Comparison of ENCODE assay signal across 10 cellular contexts in the genomic region with DNA sequence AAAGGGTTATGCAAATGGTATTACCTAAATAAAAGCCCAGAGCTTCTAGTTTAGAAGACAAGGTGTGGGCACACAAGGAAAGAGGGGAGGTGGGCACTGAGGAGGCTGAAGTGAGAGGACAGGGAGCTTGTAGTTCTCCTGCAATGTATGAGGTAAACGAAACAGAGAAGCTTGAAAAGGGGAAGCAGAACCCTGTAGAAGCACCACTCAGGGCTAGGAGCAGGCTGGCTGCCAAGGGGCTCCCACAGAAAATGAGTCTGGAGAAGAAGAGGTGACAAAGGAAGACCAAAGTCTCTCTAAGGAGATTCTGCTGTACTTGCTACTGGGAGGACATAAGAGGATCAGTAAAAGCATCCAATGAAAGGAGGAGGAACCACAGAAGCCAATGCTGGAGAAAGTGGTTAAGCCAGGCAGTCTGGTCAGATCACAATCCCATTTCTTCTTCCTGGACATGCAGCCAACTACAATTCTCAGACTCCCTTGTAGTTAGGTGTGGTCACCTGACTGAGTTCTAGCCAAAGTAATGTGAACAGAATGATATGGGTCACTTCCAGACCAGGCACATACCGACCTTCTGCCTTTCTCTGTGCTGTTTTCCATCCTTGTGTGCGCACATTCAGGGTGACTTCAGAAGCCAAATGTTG.
A peak's percentile ranks its signal among the peaks of the same experiment; 100 is the strongest.
DNase-seq lines count a peak whose midpoint lies in the region; ATAC-seq and TF ChIP-seq lines count a peak whose summit lies in the region.
"Had no signal": no experiment of that assay in that cellular context is flagged by ENCODE, and none has a peak within 500 bp of the region (broad histone marks: within the 10 kb centered on the region; RNA-seq: fewer than 3 reads in every experiment).

No MANE protein-coding gene starts in this region.

- H3K27me3 Mint-ChIP-seq in activated naive CD8-positive, alpha-beta T cell treated with anti-CD3 and anti-CD28 coated beads, Interleukin-2, amount 50 U/mL, for 24 hours, result no peaks in the 10 kb centered on the region

- H3K27ac Mint-ChIP-seq in activated naive CD8-positive, alpha-beta T cell treated with anti-CD3 and anti-CD28 coated beads, Interleukin-2, amount 50 U/mL, for 24 hours, result no peak overlapping the region

- H3K4me3 Mint-ChIP-seq in activated naive CD8-positive, alpha-beta T cell treated with anti-CD3 and anti-CD28 coated beads, Interleukin-2, amount 50 U/mL, for 24 hours, result no peak overlapping the region

- TF ChIP-seq POLR2A in body of pancreas (IDR thresholded peaks at IDR 0.05) (peak in 2 of 3 donors; percentile 14 to 40), sigmoid colon (IDR thresholded peaks at IDR 0.05) (no peak)

- H3K27ac ChIP-seq in body of pancreas (peak overlapping the region; percentile 23 to 89 (median 88)), sigmoid colon (no peak overlapping the region)

- TF ChIP-seq RAD21 in Ishikawa (IDR thresholded peaks at IDR 0.05; ENCODE audit: low read depth), result no peak

- H3K4me3 ChIP-seq in body of pancreas, result no peak overlapping the region
- no peak overlapping the region for H3K4me3 ChIP-seq in sigmoid colon

- peaks cover 64% of the 10 kb centered on the region for H3K4me1 ChIP-seq in body of pancreas
- no peaks in the 10 kb centered on the region for H3K4me1 ChIP-seq in sigmoid colon

- H3K9me3 Mint-ChIP-seq in activated naive CD8-positive, alpha-beta T cell treated with anti-CD3 and anti-CD28 coated beads, Interleukin-2, amount 50 U/mL, for 24 hours, result no peaks in the 10 kb centered on the region

- TF ChIP-seq EP300 in Ishikawa (IDR thresholded peaks at IDR 0.05; ENCODE audit: borderline replicate concordance) (no peak), sigmoid colon (IDR thresholded peaks at IDR 0.05) (no peak)

- H3K36me3 ChIP-seq in body of pancreas (replicated peaks in 1 of 2; ENCODE audit: insufficient read depth in 1 of 2, low read depth in 2 of 2) (no peaks in the 10 kb centered on the region), sigmoid colon (no peaks in the 10 kb centered on the region)

- H3K9me3 ChIP-seq in body of pancreas (no peaks in the 10 kb centered on the region), sigmoid colon (no peaks in the 10 kb centered on the region)

- intact Hi-C loops in body of pancreas (cut with DNase I), result no loop called here
- intact Hi-C loops in sigmoid colon (cut with DNase I), result no loop called here

- no peaks in the 10 kb centered on the region for H3K36me3 Mint-ChIP-seq in activated naive CD8-positive, alpha-beta T cell treated with anti-CD3 and anti-CD28 coated beads, Interleukin-2, amount 50 U/mL, for 24 hours (ENCODE audit: low read depth)

- peak; percentile 58 for ATAC-seq in GM19395 (IDR thresholded peaks at IDR 0.05; ENCODE audit: unreplicated experiment)
- peak; percentile 82 for ATAC-seq in body of pancreas
- ATAC-seq in HG02938 (IDR thresholded peaks at IDR 0.05; ENCODE audit: unreplicated experiment), result no peak
- no peak for ATAC-seq in activated naive CD8-positive, alpha-beta T cell treated with anti-CD3 and anti-CD28 coated beads, Interleukin-2, amount 50 U/mL, for 24 hours

- DNase-seq in body of pancreas (peak; percentile 58 to 86 (median 72)), sigmoid colon (peak; percentile 69), NCI-H2081 treated with DMSO at 0.1 percent for 48 hours (lab: John Stamatoyannopoulos, UW) (no peak)
- DNase-seq in stimulated activated CD4-positive, alpha-beta T cell treated with anti-CD3 and anti-CD28 coated beads, Interleukin-2, amount 100 ng/mL, for 48 hours, result no peak
- DNase-seq in activated naive CD8-positive, alpha-beta T cell treated with anti-CD3 and anti-CD28 coated beads, Interleukin-2, amount 50 U/mL, for 24 hours, result no peak
- DNase-seq: central memory CD4-positive, alpha-beta T cell; NCI-H446 had no signal

- WGBS in body of pancreas, 2 donors, result 17% methylated on average over 3 of the region's 3 CpGs
- 51 to 76% methylated on average over 3 of the region's 3 CpGs for WGBS in sigmoid colon, 2 donors

- no peak for TF ChIP-seq CTCF in body of pancreas (IDR thresholded peaks at IDR 0.05)
- no peak for TF ChIP-seq CTCF in sigmoid colon (IDR thresholded peaks at IDR 0.05)

- H3K27me3 ChIP-seq in body of pancreas (no peaks in the 10 kb centered on the region), sigmoid colon (no peaks in the 10 kb centered on the region)

- peaks cover 10% of the 10 kb centered on the region for H3K4me1 Mint-ChIP-seq in activated naive CD8-positive, alpha-beta T cell treated with anti-CD3 and anti-CD28 coated beads, Interleukin-2, amount 50 U/mL, for 24 hours

TF ChIP-seq in Ishikawa, 13 proteins besides CTCF, POLR2A, EP300 and RAD21:
- TF ChIP-seq, protein P1, sequence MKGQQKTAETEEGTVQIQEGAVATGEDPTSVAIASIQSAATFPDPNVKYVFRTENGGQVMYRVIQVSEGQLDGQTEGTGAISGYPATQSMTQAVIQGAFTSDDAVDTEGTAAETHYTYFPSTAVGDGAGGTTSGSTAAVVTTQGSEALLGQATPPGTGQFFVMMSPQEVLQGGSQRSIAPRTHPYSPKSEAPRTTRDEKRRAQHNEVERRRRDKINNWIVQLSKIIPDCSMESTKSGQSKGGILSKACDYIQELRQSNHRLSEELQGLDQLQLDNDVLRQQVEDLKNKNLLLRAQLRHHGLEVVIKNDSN (IDR thresholded peaks at IDR 0.05), result peak; percentile 78
- no peak for TF ChIP-seq FOXM1 (IDR thresholded peaks at IDR 0.05; ENCODE audit: borderline replicate concordance, low read depth)
- no peak for TF ChIP-seq TAF1 (IDR thresholded peaks at IDR 0.05; ENCODE audit: low read depth)
- TF ChIP-seq TEAD4 (IDR thresholded peaks at IDR 0.05), result peak; percentile 11; the same call in 1 of the 2 replicates
- no peak for TF ChIP-seq TCF12 (IDR thresholded peaks at IDR 0.05; ENCODE audit: low read depth)
- TF ChIP-seq, protein P2, sequence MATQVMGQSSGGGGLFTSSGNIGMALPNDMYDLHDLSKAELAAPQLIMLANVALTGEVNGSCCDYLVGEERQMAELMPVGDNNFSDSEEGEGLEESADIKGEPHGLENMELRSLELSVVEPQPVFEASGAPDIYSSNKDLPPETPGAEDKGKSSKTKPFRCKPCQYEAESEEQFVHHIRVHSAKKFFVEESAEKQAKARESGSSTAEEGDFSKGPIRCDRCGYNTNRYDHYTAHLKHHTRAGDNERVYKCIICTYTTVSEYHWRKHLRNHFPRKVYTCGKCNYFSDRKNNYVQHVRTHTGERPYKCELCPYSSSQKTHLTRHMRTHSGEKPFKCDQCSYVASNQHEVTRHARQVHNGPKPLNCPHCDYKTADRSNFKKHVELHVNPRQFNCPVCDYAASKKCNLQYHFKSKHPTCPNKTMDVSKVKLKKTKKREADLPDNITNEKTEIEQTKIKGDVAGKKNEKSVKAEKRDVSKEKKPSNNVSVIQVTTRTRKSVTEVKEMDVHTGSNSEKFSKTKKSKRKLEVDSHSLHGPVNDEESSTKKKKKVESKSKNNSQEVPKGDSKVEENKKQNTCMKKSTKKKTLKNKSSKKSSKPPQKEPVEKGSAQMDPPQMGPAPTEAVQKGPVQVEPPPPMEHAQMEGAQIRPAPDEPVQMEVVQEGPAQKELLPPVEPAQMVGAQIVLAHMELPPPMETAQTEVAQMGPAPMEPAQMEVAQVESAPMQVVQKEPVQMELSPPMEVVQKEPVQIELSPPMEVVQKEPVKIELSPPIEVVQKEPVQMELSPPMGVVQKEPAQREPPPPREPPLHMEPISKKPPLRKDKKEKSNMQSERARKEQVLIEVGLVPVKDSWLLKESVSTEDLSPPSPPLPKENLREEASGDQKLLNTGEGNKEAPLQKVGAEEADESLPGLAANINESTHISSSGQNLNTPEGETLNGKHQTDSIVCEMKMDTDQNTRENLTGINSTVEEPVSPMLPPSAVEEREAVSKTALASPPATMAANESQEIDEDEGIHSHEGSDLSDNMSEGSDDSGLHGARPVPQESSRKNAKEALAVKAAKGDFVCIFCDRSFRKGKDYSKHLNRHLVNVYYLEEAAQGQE (IDR thresholded peaks at IDR 0.05; ENCODE audit: low read depth), result no peak
- TF ChIP-seq EGR1 (IDR thresholded peaks at IDR 0.05), result no peak
- no peak for TF ChIP-seq CEBPB (IDR thresholded peaks at IDR 0.05)
- TF ChIP-seq ZBTB7A (IDR thresholded peaks at IDR 0.05; ENCODE audit: low read depth), result no peak
- TF ChIP-seq CREB1 (IDR thresholded peaks at IDR 0.05; ENCODE audit: low read depth), result no peak
- peak; percentile 49; the same call in 1 of the 2 replicates for TF ChIP-seq NFIC (IDR thresholded peaks at IDR 0.05)
- TF ChIP-seq YY1 (IDR thresholded peaks at IDR 0.05; ENCODE audit: low read depth), result no peak
- TF ChIP-seq, protein P3, sequence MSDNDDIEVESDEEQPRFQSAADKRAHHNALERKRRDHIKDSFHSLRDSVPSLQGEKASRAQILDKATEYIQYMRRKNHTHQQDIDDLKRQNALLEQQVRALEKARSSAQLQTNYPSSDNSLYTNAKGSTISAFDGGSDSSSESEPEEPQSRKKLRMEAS (IDR thresholded peaks at IDR 0.05), result no peak

Comparison
In these comparisons a context has a peak if more than half of its experiments do, and no peak if none do; other contexts are left out.
1. ATAC-seq: peak in GM19395 (single experiment) and body of pancreas (single experiment); none in HG02938 (single experiment) and activated naive CD8-positive, alpha-beta T cell treated with anti-CD3 and anti-CD28 coated beads, Interleukin-2, amount 50 U/mL, for 24 hours (single experiment).
2. DNase-seq: peak in body of pancreas (4 of 4) and sigmoid colon (single experiment); none in NCI-H2081 treated with DMSO at 0.1 percent for 48 hours (single experiment), stimulated activated CD4-positive, alpha-beta T cell treated with anti-CD3 and anti-CD28 coated beads, Interleukin-2, amount 100 ng/mL, for 48 hours (0 of 2) and activated naive CD8-positive, alpha-beta T cell treated with anti-CD3 and anti-CD28 coated beads, Interleukin-2, amount 50 U/mL, for 24 hours (single experiment).
3. H3K27ac ChIP-seq: peak in body of pancreas (4 of 4); none in sigmoid colon (0 of 4).
4. POLR2A ChIP-seq: peak in body of pancreas (2 of 3); none in sigmoid colon (0 of 2).